In the genomic region with DNA sequence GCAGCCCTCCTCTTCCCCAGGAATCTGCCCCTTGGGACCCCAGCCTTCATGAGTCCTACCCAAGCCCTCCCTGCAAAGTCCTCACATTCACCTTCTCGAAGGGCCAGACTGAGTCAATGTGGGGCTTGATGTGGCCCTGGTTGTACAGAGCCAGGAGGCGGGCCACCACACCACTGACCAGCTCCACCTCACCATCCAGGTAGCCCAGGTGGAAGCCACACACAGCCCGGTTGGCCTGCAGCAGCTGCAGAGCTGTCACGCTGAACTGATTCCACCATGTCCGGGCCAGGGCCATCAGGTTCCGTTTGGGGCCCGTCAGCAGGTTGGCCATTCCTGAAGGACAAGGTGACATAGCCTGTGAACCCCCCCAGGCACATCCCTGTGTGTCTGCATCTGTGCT, we compare ENCODE assay signal across 16 cellular contexts. TPM values are rescaled to one million over a fixed set of nuclear protein-coding genes. Genes with fewer than 3 reads are reported as not detected.
DNase-seq lines count a peak whose midpoint lies in the region; ATAC-seq, FAIRE-seq and TF ChIP-seq lines count a peak whose summit lies in the region.
"Had no signal": no experiment of that assay in that cellular context is flagged by ENCODE, and none has a peak within 500 bp of the region (broad histone marks: within the 10 kb centered on the region; RNA-seq: fewer than 3 reads in every experiment).

No MANE protein-coding gene starts in this region.

- no peak overlapping the region for H2BK15ac ChIP-seq in IMR-90 (ENCODE audit: low read depth, low read length)

- H2AFZ ChIP-seq in IMR-90 (replicated peaks; ENCODE audit: low read length, poor library complexity), result peak overlapping the region; percentile 19
- H2AFZ ChIP-seq: PC-9 had no signal

- H2AK9ac ChIP-seq in IMR-90 (replicated peaks; ENCODE audit: low read depth, low read length, poor library complexity), result no peak overlapping the region

- peaks cover 15 to 59% of the 10 kb centered on the region in 2 experiments; a peak in 3 of 4 replicates for H3K79me1 ChIP-seq in IMR-90 (ENCODE audit: low read depth in 1 of 2, low read length in 2 of 2)

- H3K36me3 ChIP-seq in IMR-90 (ENCODE audit: control insufficient read depth, insufficient read depth, low read length) (peaks cover 59% of the 10 kb centered on the region), kidney (ENCODE audit: control insufficient read depth in 1 of 2, insufficient read depth in 2 of 2, low read length in 2 of 2) (peaks cover 5 to 7% of the 10 kb centered on the region in 2 donors), spleen (peaks cover 0 to 71% (median 31%) of the 10 kb centered on the region in 6 donors)

- intact Hi-C loops in IMR-90 (cut with micrococcal nuclease), result no loop called here
- intact Hi-C loops in kidney (cut with DNase I), result no loop called here
- intact Hi-C loops in spleen (cut with DNase I; ENCODE audit: low total_unique reads), result no loop called here

- no peak overlapping the region for H3K4ac ChIP-seq in IMR-90 (ENCODE audit: low read depth, low read length)

- in situ Hi-C loops in IMR-90 (cut with MboI; ENCODE audit: low sequenced_read_pairs), result no loop called here

- H3K4me3 ChIP-seq in IMR-90 (ENCODE audit: insufficient read depth, low read depth, low read length), result no peak overlapping the region
- H3K4me3 ChIP-seq in kidney (ENCODE audit: low read length in 2 of 2), result no peak overlapping the region
- H3K4me3 ChIP-seq in spleen, result no peak overlapping the region
- H3K4me3 ChIP-seq: PC-9 had no signal

- H3K18ac ChIP-seq in IMR-90 (ENCODE audit: low read depth, low read length), result no peak overlapping the region

- no peaks in the 10 kb centered on the region for H3K9me3 ChIP-seq in IMR-90 (ENCODE audit: control insufficient read depth, insufficient read depth, low read length)
- no peaks in the 10 kb centered on the region for H3K9me3 ChIP-seq in kidney (ENCODE audit: control insufficient read depth in 1 of 2, low read length in 2 of 2)
- H3K9me3 ChIP-seq in spleen, result no peaks in the 10 kb centered on the region

- no TSS peak for BruUV-seq in IMR-90 (replicated peaks; lab: Mats Ljungman, UMichigan)

- H4K5ac ChIP-seq in IMR-90 (ENCODE audit: low read depth, low read length), result no peak overlapping the region

- no peak for DNase-seq in GM12891 (ENCODE audit: insufficient read length, low spot score)
- DNase-seq in IMR-90, result no peak
- DNase-seq in kidney, result peak; percentile 62
- DNase-seq in spleen, result no peak
- DNase-seq in H54 (ENCODE audit: insufficient read length, low spot score), result no peak
- no peak for DNase-seq in NCI-H2196 (lab: John Stamatoyannopoulos, UW; ENCODE audit: unreplicated experiment)
- DNase-seq in islet precursor cell, result no peak
- DNase-seq: activated gamma-delta T cell; GOT3; NCI-H2081 treated with DMSO at 0.1 percent for 48 hours; NCI-H526 treated with DMSO at 0.1 percent for 48 hours; PC-9; stimulated activated CD4-positive, alpha-beta T cell treated with anti-CD3 and anti-CD28 coated beads, Interleukin-15, amount 100 ng/mL, for 24 hours; SW 1271 had no signal

- H3K4me2 ChIP-seq in IMR-90 (ENCODE audit: low read depth, low read length), result no peak overlapping the region
- H3K4me2 ChIP-seq: PC-9 had no signal

- H2BK120ac ChIP-seq in IMR-90 (ENCODE audit: low read depth, low read length), result no peak overlapping the region

- no peak for TF ChIP-seq RAD21 in IMR-90 (IDR thresholded peaks at IDR 0.05; ENCODE audit: low read length)

- H3K27ac ChIP-seq in IMR-90 (ENCODE audit: insufficient read depth, low read length), result no peak overlapping the region
- peak overlapping the region in 1 of 2 donors; percentile 23 for H3K27ac ChIP-seq in kidney (ENCODE audit: low read depth in 2 of 2, low read length in 2 of 2)
- peak overlapping the region in 7 of 8 donors; percentile 9 to 75 (median 59) for H3K27ac ChIP-seq in spleen
- H3K27ac ChIP-seq: PC-9 had no signal

- H3K27me3 ChIP-seq in IMR-90 (ENCODE audit: control insufficient read depth, insufficient read depth, low read length) (no peaks in the 10 kb centered on the region), spleen (replicated peaks in 1 of 7) (no peaks in the 10 kb centered on the region)

- WGBS in IMR-90 (ENCODE audit: extremely low coverage in 2 of 2, insufficient read length in 1 of 2), 2 experiments, result 92% methylated on average over 2 of the region's 7 CpGs; no CpG with 5 or more reads in 1 of the 2 experiments
- WGBS in spleen, 5 donors, result 88 to 92% (median 90%) methylated on average over 7 of the region's 7 CpGs; no CpG with 5 or more reads in 1 of the 5 donors

- no peak overlapping the region for H3K56ac ChIP-seq in IMR-90 (ENCODE audit: extremely low read depth, insufficient read depth, low read length)

- H2BK5ac ChIP-seq in IMR-90 (ENCODE audit: low read depth, low read length, poor library complexity, severe bottlenecking), result no peak overlapping the region

- TF ChIP-seq CTCF in IMR-90 (conservative IDR thresholded peaks at IDR 0.05; ENCODE audit: low read depth, low read length) (no peak), kidney (IDR thresholded peaks at IDR 0.05; ENCODE audit: borderline replicate concordance, extremely low read depth, insufficient read depth) (no peak), spleen (IDR thresholded peaks at IDR 0.05 in 8 of 11, conservative IDR thresholded peaks at IDR 0.05 in 3 of 11) (no peak)

- H4K8ac ChIP-seq in IMR-90 (ENCODE audit: low read depth in 2 of 2, low read length in 2 of 2), result no peak overlapping the region

- H3K9ac ChIP-seq in IMR-90 (ENCODE audit: low read depth, low read length) (no peak overlapping the region), kidney (ENCODE audit: low read length in 2 of 2) (no peak overlapping the region)

- FAIRE-seq in GM12891 (lab: Jason Lieb, UNC), result no peak
- FAIRE-seq in kidney (lab: Jason Lieb, UNC), result no peak
- no peak for FAIRE-seq in H54 (lab: Jason Lieb, UNC)

- CTCF ChIA-PET in IMR-90 (lab: Yijun Ruan, JAX), result no interaction called here

- H4K91ac ChIP-seq in IMR-90 (ENCODE audit: insufficient read depth, low read depth, low read length), result no peak overlapping the region

- POLR2A ChIA-PET in IMR-90 (lab: Charles Lee; ENCODE audit: unreplicated experiment), result no interaction called here

- no peak for TF ChIP-seq POLR2A in GM12891 (IDR thresholded peaks at IDR 0.05; ENCODE audit: low read depth, low read length)
- TF ChIP-seq POLR2A in IMR-90 (IDR thresholded peaks at IDR 0.05; ENCODE audit: low read depth, low read length), result no peak
- no peak for TF ChIP-seq POLR2A in spleen (IDR thresholded peaks at IDR 0.05)
- TF ChIP-seq POLR2A in H54 (IDR thresholded peaks at IDR 0.05; ENCODE audit: low read depth, low read length), result no peak

- no peak for ATAC-seq in IMR-90 (ENCODE audit: low read depth)
- no peak for ATAC-seq in GM21786 (IDR thresholded peaks at IDR 0.05; ENCODE audit: unreplicated experiment)
- ATAC-seq: WTC11 had no signal

- dilution Hi-C loops in IMR-90 (cut with HindIII; ENCODE audit: low sequenced_read_pairs, unreplicated experiment), result no loop called here

- H3K9me1 ChIP-seq in IMR-90 (ENCODE audit: insufficient read depth, low read length), result peaks cover 30% of the 10 kb centered on the region

- H2AK5ac ChIP-seq in IMR-90 (ENCODE audit: low read depth, low read length), result no peak overlapping the region

- H2BK20ac ChIP-seq in IMR-90 (ENCODE audit: low read depth, low read length), result no peak overlapping the region

- peaks cover 32% of the 10 kb centered on the region; the same call in 1 of the 2 replicates for H4K20me1 ChIP-seq in IMR-90 (ENCODE audit: insufficient read depth, low read length)

- no peak overlapping the region for H3K23ac ChIP-seq in IMR-90 (ENCODE audit: low read depth, low read length)

- H3K4me1 ChIP-seq in IMR-90 (ENCODE audit: control insufficient read depth, insufficient read depth, low read length), result peaks cover 12% of the 10 kb centered on the region
- H3K4me1 ChIP-seq in kidney (ENCODE audit: control insufficient read depth in 1 of 2, insufficient read depth in 1 of 2, low read depth in 1 of 2, low read length in 2 of 2), result peaks cover 0 to 17% of the 10 kb centered on the region in 2 donors
- H3K4me1 ChIP-seq in spleen, result peaks cover 27 to 96% (median 69%) of the 10 kb centered on the region in 6 donors

- no peak overlapping the region for H3K14ac ChIP-seq in IMR-90 (replicated peaks; ENCODE audit: low read depth, low read length)

RNA-seq across cellular contexts. Expression of gene VAT1, which starts 6.0 kb away (rescaled TPM):
- 13.0 TPM for polyA plus RNA-seq in GM12891 (2012; ENCODE audit: low read depth, missing spikeins)
- total RNA-seq in IMR-90 (2012; rRNA removed) (81.1 and 101 TPM in 2 replicates), kidney (133 TPM), spleen (100 to 1,000 TPM in 1 of 7 donors, 10 to 100 TPM in 6; 55.4 to 144 (median 79.0) TPM)
- polyA plus RNA-seq in IMR-90 (2012; rRNA removed) (97.3 and 108 TPM in 2 replicates), kidney (ENCODE audit: insufficient read depth, low read depth, low replicate concordance) (119 TPM), spleen (10 to 100 TPM; 20.3 to 64.5 (median 27.0) TPM)
- 71.0 and 147 TPM in 2 replicates for polyA plus RNA-seq in IMR-90 (2012; cell fraction: cytosol; rRNA removed)
- polyA plus RNA-seq in IMR-90 (2012; cell fraction: nucleus; rRNA removed; ENCODE audit: low replicate concordance), result 52.1 and 70.3 TPM in 2 replicates

RNA-seq across cellular contexts. Expression of gene RND2, which starts 8.8 kb away (rescaled TPM):
- 0.08 TPM for polyA plus RNA-seq in GM12891 (2012; ENCODE audit: low read depth, missing spikeins)
- total RNA-seq in IMR-90 (2012; rRNA removed) (1.1 TPM in 2 replicates), kidney (0.63 TPM), spleen (under 1 TPM; 0.09 to 0.47 (median 0.32) TPM)
- polyA plus RNA-seq in IMR-90 (2012; rRNA removed) (1.8 and 1.9 TPM in 2 replicates), kidney (ENCODE audit: insufficient read depth, low read depth, low replicate concordance) (2.3 TPM), spleen (under 1 TPM; 0.11 to 0.42 (median 0.17) TPM)
- 2.1 and 2.5 TPM in 2 replicates for polyA plus RNA-seq in IMR-90 (2012; cell fraction: cytosol; rRNA removed)
- polyA plus RNA-seq in IMR-90 (2012; cell fraction: nucleus; rRNA removed; ENCODE audit: low replicate concordance), result 0.89 and 1.0 TPM in 2 replicates

RNA-seq across cellular contexts. Expression of gene IFI35, which starts 9.6 kb away (rescaled TPM):
- polyA plus RNA-seq in GM12891 (2012; ENCODE audit: low read depth, missing spikeins), result 69.4 TPM
- total RNA-seq in IMR-90 (2012; rRNA removed) (13.1 and 17.0 TPM in 2 replicates), kidney (41.4 TPM), spleen (10 to 100 TPM; 45.5 to 63.3 (median 51.9) TPM)
- polyA plus RNA-seq in IMR-90 (2012; rRNA removed) (15.0 and 15.8 TPM in 2 replicates), kidney (ENCODE audit: insufficient read depth, low read depth, low replicate concordance) (58.6 TPM), spleen (10 to 100 TPM; 38.0 to 64.8 (median 40.6) TPM)
- 24.0 and 28.4 TPM in 2 replicates for polyA plus RNA-seq in IMR-90 (2012; cell fraction: cytosol; rRNA removed)
- 20.7 and 29.0 TPM in 2 replicates for polyA plus RNA-seq in IMR-90 (2012; cell fraction: nucleus; rRNA removed; ENCODE audit: low replicate concordance)

RNA-seq across cellular contexts. Expression of gene RPL27, which starts 18.0 kb away (rescaled TPM):
- polyA plus RNA-seq in GM12891 (2012; ENCODE audit: low read depth, missing spikeins), result 7,775 TPM
- total RNA-seq in IMR-90 (2012; rRNA removed), result 1,595 and 1,663 TPM in 2 replicates
- 2,806 and 4,622 TPM in 2 replicates for polyA plus RNA-seq in IMR-90 (2012; rRNA removed)
- 1,884 and 2,403 TPM in 2 replicates for polyA plus RNA-seq in IMR-90 (2012; cell fraction: cytosol; rRNA removed)
- 413 and 1,434 TPM in 2 replicates for polyA plus RNA-seq in IMR-90 (2012; cell fraction: nucleus; rRNA removed; ENCODE audit: low replicate concordance)
- 759 TPM for total RNA-seq in kidney
- polyA plus RNA-seq in kidney (ENCODE audit: insufficient read depth, low read depth, low replicate concordance), result 1,823 TPM
- 1,000 to 10,000 TPM in 3 of 7 donors, 100 to 1,000 TPM in 4; 702 to 1,170 (median 925) TPM for total RNA-seq in spleen
- 1,000 to 10,000 TPM; 5,502 to 6,357 (median 5,985) TPM for polyA plus RNA-seq in spleen

RNA-seq across cellular contexts. Expression of gene RUNDC1, which starts 35.9 kb away (rescaled TPM):
- 6.9 TPM for polyA plus RNA-seq in GM12891 (2012; ENCODE audit: low read depth, missing spikeins)
- total RNA-seq in IMR-90 (2012; rRNA removed) (7.0 and 8.1 TPM in 2 replicates), kidney (19.5 TPM), spleen (10 to 100 TPM; 17.1 to 27.9 (median 22.4) TPM)
- polyA plus RNA-seq in IMR-90 (2012; rRNA removed) (7.4 and 7.9 TPM in 2 replicates), kidney (ENCODE audit: insufficient read depth, low read depth, low replicate concordance) (10.1 TPM), spleen (10 to 100 TPM in 1 of 3 donors, 1 to 10 TPM in 2; 6.7 to 10.5 (median 8.2) TPM)
- 6.5 and 6.6 TPM in 2 replicates for polyA plus RNA-seq in IMR-90 (2012; cell fraction: cytosol; rRNA removed)
- polyA plus RNA-seq in IMR-90 (2012; cell fraction: nucleus; rRNA removed; ENCODE audit: low replicate concordance), result 6.6 and 7.1 TPM in 2 replicates
